ENCODE assay signal across 8 cellular contexts in genomic region chr18:43271593-43272432, GRCh38. TPM values are rescaled to one million over a fixed set of nuclear protein-coding genes. Genes with fewer than 3 reads are reported as not detected.
DNase-seq lines count a peak whose midpoint lies in the region; ATAC-seq, FAIRE-seq and TF ChIP-seq lines count a peak whose summit lies in the region.

No MANE protein-coding gene starts in this region.

- H3K27me3 ChIP-seq in astrocyte (ENCODE audit: insufficient read depth, low read length) (no peaks in the 10 kb centered on the region), upper lobe of left lung (no peaks in the 10 kb centered on the region)

- no peak overlapping the region for H3K27ac ChIP-seq in astrocyte (ENCODE audit: low read depth, low read length)
- no peak overlapping the region for H3K27ac ChIP-seq in kidney (ENCODE audit: low read depth in 2 of 2, low read length in 2 of 2)
- no peak overlapping the region for H3K27ac ChIP-seq in upper lobe of left lung

- no peak overlapping the region for H3K4me3 ChIP-seq in astrocyte (ENCODE audit: insufficient read depth, low read depth, low read length)
- no peak overlapping the region for H3K4me3 ChIP-seq in kidney (ENCODE audit: low read length in 2 of 2)
- H3K4me3 ChIP-seq in upper lobe of left lung = no peak overlapping the region

- intact Hi-C loops in kidney (cut with DNase I) = loop anchor here (10.0 kb wide), 2 partner anchors 677 to 977 kb away; no protein-coding TSS in a partner anchor

- H3K27ac Mint-ChIP-seq in astrocyte (ENCODE audit: unreplicated experiment) = no peak overlapping the region

- TF ChIP-seq CTCF in GM12873 (IDR thresholded peaks at IDR 0.05; ENCODE audit: insufficient read depth, low read depth, low read length, missing control alignments) (peak; percentile 61), astrocyte (IDR thresholded peaks at IDR 0.05; ENCODE audit: insufficient read depth, low read depth, low read length) (peak; percentile 78), kidney (IDR thresholded peaks at IDR 0.05; ENCODE audit: borderline replicate concordance, extremely low read depth, insufficient read depth) (peak; percentile 78), upper lobe of left lung (IDR thresholded peaks at IDR 0.05) (peak; percentile 47 to 77 (median 68))

- H3K79me2 ChIP-seq in astrocyte (ENCODE audit: insufficient read depth, low read length) = no peaks in the 10 kb centered on the region

- no peaks in the 10 kb centered on the region for H3K4me1 Mint-ChIP-seq in astrocyte (ENCODE audit: low read depth, unreplicated experiment)

- H3K9ac ChIP-seq in astrocyte (ENCODE audit: low read length) = no peak overlapping the region
- H3K9ac ChIP-seq in kidney (ENCODE audit: low read length in 2 of 2) = no peak overlapping the region

- no peaks in the 10 kb centered on the region for H3K27me3 Mint-ChIP-seq in astrocyte (ENCODE audit: low read depth, unreplicated experiment)

- FAIRE-seq in astrocyte (lab: Jason Lieb, UNC) (peak; percentile 13), kidney (lab: Jason Lieb, UNC) (peak; percentile 97)

- no peak for TF ChIP-seq POLR2A in upper lobe of left lung (IDR thresholded peaks at IDR 0.05)

- no peaks in the 10 kb centered on the region for H3K9me3 ChIP-seq in astrocyte (ENCODE audit: insufficient read depth, low read depth, low read length)
- no peaks in the 10 kb centered on the region for H3K9me3 ChIP-seq in kidney (ENCODE audit: control insufficient read depth in 1 of 2, low read length in 2 of 2)
- no peaks in the 10 kb centered on the region for H3K9me3 ChIP-seq in upper lobe of left lung

- H3K36me3 Mint-ChIP-seq in astrocyte (ENCODE audit: low read depth, unreplicated experiment) = no peaks in the 10 kb centered on the region

- H3K4me2 ChIP-seq in astrocyte (ENCODE audit: low read length) = no peak overlapping the region

- no peaks in the 10 kb centered on the region for H3K9me3 Mint-ChIP-seq in astrocyte (ENCODE audit: unreplicated experiment)

- DNase-seq in AG20443 (ENCODE audit: low spot score) (peak; percentile 39), NCI-H2081 treated with DMSO at 0.1 percent for 48 hours (lab: John Stamatoyannopoulos, UW) (peak; percentile 7), astrocyte (ENCODE audit: low read depth) (peak; percentile 10), kidney (no peak), upper lobe of left lung (no peak)

- H3K4me1 ChIP-seq in astrocyte (ENCODE audit: insufficient read depth, low read length) (no peaks in the 10 kb centered on the region), kidney (ENCODE audit: control insufficient read depth in 1 of 2, insufficient read depth in 1 of 2, low read depth in 1 of 2, low read length in 2 of 2) (no peaks in the 10 kb centered on the region), upper lobe of left lung (no peaks in the 10 kb centered on the region)

- 27 to 33% methylated on average over 6 of the region's 6 CpGs for WGBS in upper lobe of left lung, 2 donors

- ATAC-seq in HG02763 (IDR thresholded peaks at IDR 0.05; ENCODE audit: unreplicated experiment) (peak; percentile 60), upper lobe of left lung (ENCODE audit: low FRiP score in 2 of 2) (no peak), esophagus mucosa (no peak)

- H3K4me3 Mint-ChIP-seq in astrocyte (ENCODE audit: unreplicated experiment) = no peak overlapping the region

- no peak overlapping the region for H2AFZ ChIP-seq in astrocyte (ENCODE audit: low read depth, low read length)

- no peaks in the 10 kb centered on the region for H4K20me1 ChIP-seq in astrocyte (ENCODE audit: insufficient read depth, low read length)

- H3K36me3 ChIP-seq in astrocyte (ENCODE audit: insufficient read depth, low read length) (no peaks in the 10 kb centered on the region), kidney (ENCODE audit: control insufficient read depth in 1 of 2, insufficient read depth in 2 of 2, low read length in 2 of 2) (no peaks in the 10 kb centered on the region), upper lobe of left lung (no peaks in the 10 kb centered on the region)

- no peak for TF ChIP-seq EP300 in upper lobe of left lung (IDR thresholded peaks at IDR 0.05)

RNA-seq across cellular contexts. Expression of gene SYT4, which starts 5.5 kb away (rescaled TPM):
- total RNA-seq in astrocyte (not detected in 2 replicates), kidney (not detected), upper lobe of left lung (under 1 TPM in 2 of 6 donors, not detected in 4; 0.15 to 0.17 TPM), esophagus mucosa (not detected)
- polyA plus RNA-seq in kidney (ENCODE audit: insufficient read depth, low read depth, low replicate concordance) = not detected

Comparison
In these comparisons a context has a peak if more than half of its experiments do, and no peak if none do; other contexts are left out.
1. DNase-seq: peak in AG20443 (single experiment), NCI-H2081 treated with DMSO at 0.1 percent for 48 hours (single experiment) and astrocyte (single experiment); none in kidney (single experiment) and upper lobe of left lung (0 of 2).
2. Peak in every context shown above with its lines, with median percentiles within 50 percentile points of each other: CTCF ChIP-seq.